Comparison of ENCODE assay signal across 10 cellular contexts in the genomic region with DNA sequence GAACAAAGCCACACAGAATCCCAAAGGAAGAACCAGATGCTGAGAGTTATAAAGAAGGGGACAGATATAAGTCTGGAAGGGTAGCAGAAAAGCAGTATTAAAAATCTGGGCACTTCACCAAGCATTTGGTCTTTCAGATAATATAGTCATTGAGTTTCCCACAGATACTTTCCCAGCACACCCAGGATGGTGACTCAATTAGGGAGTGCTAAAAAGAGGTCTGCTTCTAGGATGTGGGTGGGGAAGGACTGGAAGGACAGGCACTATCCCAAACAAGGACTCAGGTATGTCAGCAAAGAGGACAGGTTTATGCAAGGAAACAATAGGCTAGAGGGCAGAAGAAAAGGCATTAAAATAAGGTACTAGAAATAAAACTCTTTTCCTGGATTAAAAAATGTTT. TPM values are rescaled to one million over a fixed set of nuclear protein-coding genes. Genes with fewer than 3 reads are reported as not detected.
A peak's percentile ranks its signal among the peaks of the same experiment; 100 is the strongest.
DNase-seq lines count a peak whose midpoint lies in the region; TF ChIP-seq lines count a peak whose summit lies in the region.
"Had no signal": no experiment of that assay in that cellular context is flagged by ENCODE, and none has a peak within 500 bp of the region (broad histone marks: within the 10 kb centered on the region; RNA-seq: fewer than 3 reads in every experiment).

No MANE protein-coding gene starts in this region.

- peaks cover 5% of the 10 kb centered on the region for H3K9me3 Mint-ChIP-seq in neural crest cell
- H3K9me3 Mint-ChIP-seq: central memory CD8-positive, alpha-beta T cell; T-helper 2 cell treated with Interferon-gamma antibody and Interleukin-4, amounts not matched to agents 5 μg/mL and 100 μg/mL, for 36 hours had no signal

- H3K27me3 Mint-ChIP-seq in neural crest cell (ENCODE audit: low read depth) = no peaks in the 10 kb centered on the region
- H3K27me3 Mint-ChIP-seq: central memory CD8-positive, alpha-beta T cell had no signal

- no peaks in the 10 kb centered on the region for H3K79me2 ChIP-seq in ACC112 (ENCODE audit: control insufficient read depth, insufficient read depth, low read length, unreplicated experiment)

- H3K4me3 ChIP-seq in ACC112 (ENCODE audit: low read depth, low read length) (no peak overlapping the region), esophagus muscularis mucosa (no peak overlapping the region)

- intact Hi-C loops in esophagus muscularis mucosa (cut with DNase I) = loop anchor here (2.0 to 5.0 kb wide), 4 partner anchors 35 to 237 kb away; a partner anchor contains a TSS

- H3K9me3 ChIP-seq in esophagus muscularis mucosa = no peaks in the 10 kb centered on the region

- peak; percentile 32 for TF ChIP-seq EP300 in esophagus muscularis mucosa (IDR thresholded peaks at IDR 0.05)

- TF ChIP-seq CTCF in esophagus muscularis mucosa (IDR thresholded peaks at IDR 0.05) (no peak), neural crest cell (conservative IDR thresholded peaks at IDR 0.05) (no peak)

- H3K27ac Mint-ChIP-seq in neural crest cell (ENCODE audit: unreplicated experiment) = peak overlapping the region; percentile 94
- H3K27ac Mint-ChIP-seq: T-helper 2 cell treated with Interferon-gamma antibody and Interleukin-4, amounts not matched to agents 5 μg/mL and 100 μg/mL, for 36 hours had no signal

- DNase-seq in M059J (ENCODE audit: low read depth) (peak; percentile 33), esophagus muscularis mucosa (ENCODE audit: extremely low spot score) (no peak), neural crest cell (ENCODE audit: low read depth, low spot score) (no peak), cortex of kidney (lab: John Stamatoyannopoulos, UW) (no peak), ureter (ENCODE audit: low spot score) (no peak), DMS114 treated with DMSO at 0.1 percent for 48 hours (lab: John Stamatoyannopoulos, UW; ENCODE audit: unreplicated experiment) (no peak), MV-4-11 (lab: John Stamatoyannopoulos, UW) (no peak)

- no peak overlapping the region for H2AFZ ChIP-seq in ACC112 (ENCODE audit: low read length, unreplicated experiment)

- H3K36me3 ChIP-seq in ACC112 (ENCODE audit: insufficient read depth, low read length) = peaks cover 4% of the 10 kb centered on the region
- H3K36me3 ChIP-seq in esophagus muscularis mucosa = peaks cover 0 to 30% (median 3%) of the 10 kb centered on the region in 4 donors

- no peak overlapping the region for H3K4me3 Mint-ChIP-seq in neural crest cell
- H3K4me3 Mint-ChIP-seq: central memory CD8-positive, alpha-beta T cell; T-helper 2 cell treated with Interferon-gamma antibody and Interleukin-4, amounts not matched to agents 5 μg/mL and 100 μg/mL, for 36 hours had no signal

- H3K27me3 ChIP-seq in ACC112 (ENCODE audit: insufficient read depth, low read length) (no peaks in the 10 kb centered on the region), esophagus muscularis mucosa (no peaks in the 10 kb centered on the region)

- peak overlapping the region; percentile 79 for H3K27ac ChIP-seq in ACC112 (ENCODE audit: low read depth, low read length)
- peak overlapping the region; percentile 84 to 88 (median 86) for H3K27ac ChIP-seq in esophagus muscularis mucosa (replicated peaks in 1 of 4)

- H3K36me3 Mint-ChIP-seq in neural crest cell (ENCODE audit: low read depth) = peaks cover 34% of the 10 kb centered on the region

- H3K4me1 Mint-ChIP-seq in neural crest cell = peaks cover 40% of the 10 kb centered on the region

- peaks cover 26% of the 10 kb centered on the region for H3K4me1 ChIP-seq in ACC112 (ENCODE audit: control insufficient read depth, insufficient read depth, low read length, unreplicated experiment)
- peaks cover 39 to 47% (median 44%) of the 10 kb centered on the region in 4 donors for H3K4me1 ChIP-seq in esophagus muscularis mucosa

- TF ChIP-seq POLR2A in esophagus muscularis mucosa (IDR thresholded peaks at IDR 0.05; ENCODE audit: low read depth) = no peak

RNA-seq across cellular contexts. Expression of a gene that starts 59.3 kb away (rescaled TPM):
- total RNA-seq in M059J (2014; rRNA removed; shearing (Covaris generic)) = 32.8 and 77.0 TPM in 2 replicates
- total RNA-seq in esophagus muscularis mucosa = 10 to 100 TPM; 34.1 to 53.0 (median 45.9) TPM
- 86.3 and 99.1 TPM in 2 replicates for total RNA-seq in neural crest cell
- 86.5 TPM for total RNA-seq in ureter
